Comparison of ENCODE assay signal across 1 cellular context in the genomic region with DNA sequence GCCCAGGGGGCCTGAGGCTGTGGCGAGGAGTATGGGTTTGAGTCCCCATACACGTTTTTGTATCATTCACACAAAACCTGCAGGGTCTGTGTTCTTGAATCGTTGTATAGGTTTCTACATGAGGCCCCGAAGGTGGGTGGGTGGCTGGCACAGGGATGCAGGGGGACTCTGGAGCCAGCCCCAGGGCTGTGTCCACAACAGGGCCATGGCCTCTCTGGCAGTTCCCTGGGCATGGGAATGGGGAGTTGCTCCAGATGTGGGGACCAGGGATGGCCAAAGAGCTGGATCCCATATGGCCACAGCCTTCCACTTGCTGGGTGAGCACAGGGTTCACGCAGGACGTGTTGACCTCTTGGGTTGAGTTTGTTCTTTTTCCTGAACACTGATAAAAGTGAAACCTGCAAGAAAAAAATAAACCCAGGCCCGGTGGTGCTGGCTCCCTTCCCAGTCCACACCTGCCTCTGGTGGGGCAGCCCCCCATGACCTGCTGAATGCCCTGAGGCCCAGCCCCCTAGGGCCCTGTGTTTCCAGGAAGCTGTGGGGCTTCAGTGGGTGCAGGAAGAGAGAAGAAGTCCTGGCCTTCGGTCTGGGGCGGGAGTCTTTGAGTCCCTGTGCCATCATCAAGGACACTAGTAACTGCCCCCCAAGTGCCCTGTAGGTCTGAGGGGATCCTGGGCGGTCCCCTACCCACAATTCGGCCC.
TF ChIP-seq lines count a peak whose summit lies in the region.

No MANE protein-coding gene starts in this region.

TF ChIP-seq in GM23338, 12 proteins besides CTCF, POLR2A, EP300 and RAD21:
- TF ChIP-seq POLR2AphosphoS5 (IDR thresholded peaks at IDR 0.05; ENCODE audit: low read depth) (no peak), ZNF331 (CRISPR knock-in tag; IDR thresholded peaks at IDR 0.05; ENCODE audit: low read depth) (no peak), NANOG (IDR thresholded peaks at IDR 0.05; ENCODE audit: borderline replicate concordance) (no peak)
- TF ChIP-seq, protein P1, sequence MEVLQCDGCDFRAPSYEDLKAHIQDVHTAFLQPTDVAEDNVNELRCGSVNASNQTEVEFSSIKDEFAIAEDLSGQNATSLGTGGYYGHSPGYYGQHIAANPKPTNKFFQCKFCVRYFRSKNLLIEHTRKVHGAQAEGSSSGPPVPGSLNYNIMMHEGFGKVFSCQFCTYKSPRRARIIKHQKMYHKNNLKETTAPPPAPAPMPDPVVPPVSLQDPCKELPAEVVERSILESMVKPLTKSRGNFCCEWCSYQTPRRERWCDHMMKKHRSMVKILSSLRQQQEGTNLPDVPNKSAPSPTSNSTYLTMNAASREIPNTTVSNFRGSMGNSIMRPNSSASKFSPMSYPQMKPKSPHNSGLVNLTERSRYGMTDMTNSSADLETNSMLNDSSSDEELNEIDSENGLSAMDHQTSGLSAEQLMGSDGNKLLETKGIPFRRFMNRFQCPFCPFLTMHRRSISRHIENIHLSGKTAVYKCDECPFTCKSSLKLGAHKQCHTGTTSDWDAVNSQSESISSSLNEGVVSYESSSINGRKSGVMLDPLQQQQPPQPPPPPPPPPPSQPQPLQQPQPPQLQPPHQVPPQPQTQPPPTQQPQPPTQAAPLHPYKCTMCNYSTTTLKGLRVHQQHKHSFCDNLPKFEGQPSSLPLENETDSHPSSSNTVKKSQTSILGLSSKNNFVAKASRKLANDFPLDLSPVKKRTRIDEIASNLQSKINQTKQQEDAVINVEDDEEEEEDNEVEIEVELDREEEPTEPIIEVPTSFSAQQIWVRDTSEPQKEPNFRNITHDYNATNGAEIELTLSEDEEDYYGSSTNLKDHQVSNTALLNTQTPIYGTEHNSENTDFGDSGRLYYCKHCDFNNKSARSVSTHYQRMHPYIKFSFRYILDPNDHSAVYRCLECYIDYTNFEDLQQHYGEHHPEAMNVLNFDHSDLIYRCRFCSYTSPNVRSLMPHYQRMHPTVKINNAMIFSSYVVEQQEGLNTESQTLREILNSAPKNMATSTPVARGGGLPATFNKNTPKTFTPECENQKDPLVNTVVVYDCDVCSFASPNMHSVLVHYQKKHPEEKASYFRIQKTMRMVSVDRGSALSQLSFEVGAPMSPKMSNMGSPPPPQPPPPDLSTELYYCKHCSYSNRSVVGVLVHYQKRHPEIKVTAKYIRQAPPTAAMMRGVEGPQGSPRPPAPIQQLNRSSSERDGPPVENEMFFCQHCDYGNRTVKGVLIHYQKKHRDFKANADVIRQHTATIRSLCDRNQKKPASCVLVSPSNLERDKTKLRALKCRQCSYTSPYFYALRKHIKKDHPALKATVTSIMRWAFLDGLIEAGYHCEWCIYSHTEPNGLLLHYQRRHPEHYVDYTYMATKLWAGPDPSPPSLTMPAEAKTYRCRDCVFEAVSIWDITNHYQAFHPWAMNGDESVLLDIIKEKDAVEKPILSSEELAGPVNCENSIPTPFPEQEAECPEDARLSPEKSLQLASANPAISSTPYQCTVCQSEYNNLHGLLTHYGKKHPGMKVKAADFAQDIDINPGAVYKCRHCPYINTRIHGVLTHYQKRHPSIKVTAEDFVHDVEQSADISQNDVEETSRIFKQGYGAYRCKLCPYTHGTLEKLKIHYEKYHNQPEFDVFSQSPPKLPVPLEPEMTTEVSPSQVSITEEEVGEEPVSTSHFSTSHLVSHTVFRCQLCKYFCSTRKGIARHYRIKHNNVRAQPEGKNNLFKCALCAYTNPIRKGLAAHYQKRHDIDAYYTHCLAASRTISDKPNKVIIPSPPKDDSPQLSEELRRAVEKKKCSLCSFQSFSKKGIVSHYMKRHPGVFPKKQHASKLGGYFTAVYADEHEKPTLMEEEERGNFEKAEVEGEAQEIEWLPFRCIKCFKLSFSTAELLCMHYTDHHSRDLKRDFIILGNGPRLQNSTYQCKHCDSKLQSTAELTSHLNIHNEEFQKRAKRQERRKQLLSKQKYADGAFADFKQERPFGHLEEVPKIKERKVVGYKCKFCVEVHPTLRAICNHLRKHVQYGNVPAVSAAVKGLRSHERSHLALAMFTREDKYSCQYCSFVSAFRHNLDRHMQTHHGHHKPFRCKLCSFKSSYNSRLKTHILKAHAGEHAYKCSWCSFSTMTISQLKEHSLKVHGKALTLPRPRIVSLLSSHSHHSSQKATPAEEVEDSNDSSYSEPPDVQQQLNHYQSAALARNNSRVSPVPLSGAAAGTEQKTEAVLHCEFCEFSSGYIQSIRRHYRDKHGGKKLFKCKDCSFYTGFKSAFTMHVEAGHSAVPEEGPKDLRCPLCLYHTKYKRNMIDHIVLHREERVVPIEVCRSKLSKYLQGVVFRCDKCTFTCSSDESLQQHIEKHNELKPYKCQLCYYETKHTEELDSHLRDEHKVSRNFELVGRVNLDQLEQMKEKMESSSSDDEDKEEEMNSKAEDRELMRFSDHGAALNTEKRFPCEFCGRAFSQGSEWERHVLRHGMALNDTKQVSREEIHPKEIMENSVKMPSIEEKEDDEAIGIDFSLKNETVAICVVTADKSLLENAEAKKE (CRISPR knock-in tag; IDR thresholded peaks at IDR 0.05) = no peak
